In genomic region chr19:39996811-39997594, GRCh38 we compare ENCODE assay signal across 8 cellular contexts. TPM values are rescaled to one million over a fixed set of nuclear protein-coding genes. Genes with fewer than 3 reads are reported as not detected.
DNase-seq lines count a peak whose midpoint lies in the region; ATAC-seq and TF ChIP-seq lines count a peak whose summit lies in the region.

ZNF546 (plus strand) TSS chr19:39997060; CDS start chr19:39998327, 1,267 bp downstream.

- H3K9me3 Mint-ChIP-seq in Calu3 (ENCODE audit: low read depth, unreplicated experiment), result peaks cover 12% of the 10 kb centered on the region

- H3K27me3 ChIP-seq in OCI-LY1 (ENCODE audit: insufficient read depth, low read length), result no peaks in the 10 kb centered on the region

- H3K9ac ChIP-seq in OCI-LY1 (ENCODE audit: low read length), result peak within 1 kb of the TSS; percentile 74

- peaks cover 19% of the 10 kb centered on the region for H3K9me3 ChIP-seq in OCI-LY1 (ENCODE audit: low read length)

- no peaks in the 10 kb centered on the region for H4K20me1 ChIP-seq in OCI-LY1 (ENCODE audit: insufficient read depth, low read length)

- H2AFZ ChIP-seq in OCI-LY1 (ENCODE audit: low read length), result 0 out of 2 replicates have a peak within 1 kb of the TSS, but pooled peaks have one; percentile 37

- H3K27me3 Mint-ChIP-seq in Calu3 (ENCODE audit: unreplicated experiment), result no peaks in the 10 kb centered on the region

- H3K27ac Mint-ChIP-seq in Calu3 (ENCODE audit: unreplicated experiment), result peak within 1 kb of the TSS; percentile 92

- peaks cover 21% of the 10 kb centered on the region for H3K36me3 ChIP-seq in OCI-LY1 (ENCODE audit: insufficient read depth, low read length)

- H3K79me2 ChIP-seq in OCI-LY1 (ENCODE audit: insufficient read depth, low read length), result peaks cover 8% of the 10 kb centered on the region

- H3K4me2 ChIP-seq in OCI-LY1 (ENCODE audit: low read length), result peak within 1 kb of the TSS; percentile 93

- peak within 1 kb of the TSS; percentile 71 for H3K4me3 ChIP-seq in OCI-LY1 (ENCODE audit: low read depth, low read length, poor library complexity, severe bottlenecking)

- H3K4me1 Mint-ChIP-seq in Calu3 (ENCODE audit: low read depth, unreplicated experiment), result peaks cover 18% of the 10 kb centered on the region

- H3K9me2 ChIP-seq in OCI-LY1 (ENCODE audit: low read depth, low read length), result no peaks in the 10 kb centered on the region

- H3K4me3 Mint-ChIP-seq in Calu3 (ENCODE audit: low read depth, unreplicated experiment), result peak within 1 kb of the TSS; percentile 96

- CTCF ChIA-PET in Calu3 (lab: Charles Lee), result interaction anchor here (0.6 to 2.2 kb wide), 2 partner anchors 27 to 1343 kb away, joined by 4 to 11 read pairs; partner anchors contain the start of gene PSMC4

- H3F3A ChIP-seq in OCI-LY1 (ENCODE audit: insufficient read depth, low read length), result no peaks in the 10 kb centered on the region

- H3K27ac ChIP-seq in OCI-LY1 (ENCODE audit: low read depth, low read length, poor library complexity, severe bottlenecking), result peak within 1 kb of the TSS; percentile 75

- ATAC-seq in GM21526 (IDR thresholded peaks at IDR 0.05; ENCODE audit: low FRiP score, unreplicated experiment), result peak; percentile 69

- intact Hi-C loops in Calu3 (cut with micrococcal nuclease; ENCODE audit: unreplicated experiment), result no loop called here

- no TSS peak for BruUV-seq in Calu3 (replicated peaks; lab: Mats Ljungman, UMichigan)

- peaks cover 19% of the 10 kb centered on the region for H3K4me1 ChIP-seq in OCI-LY1 (ENCODE audit: insufficient read depth, low read length, severe bottlenecking)

- peaks cover 13% of the 10 kb centered on the region for H3K36me3 Mint-ChIP-seq in Calu3 (ENCODE audit: insufficient read depth, unreplicated experiment)

- no peak for TF ChIP-seq CTCF in Calu3 (IDR thresholded peaks at IDR 0.05; ENCODE audit: unreplicated experiment)
- TF ChIP-seq CTCF in OCI-LY1 (IDR thresholded peaks at IDR 0.05; ENCODE audit: low read length), result no peak

- peak; percentile 87 for DNase-seq in Calu3
- DNase-seq in HuH-7.5 (ENCODE audit: low spot score), result peak; percentile 75
- peak; percentile 85 for DNase-seq in activated T-cell treated with anti-CD3 and anti-CD28 coated beads for 1 hour (ENCODE audit: low read depth)
- peak; percentile 88 for DNase-seq in epidermal melanocyte (ENCODE audit: insufficient read length, low spot score)
- DNase-seq in midbrain (lab: John Stamatoyannopoulos, UW), result peak; percentile 94
- peak; percentile 88 to 90 for DNase-seq in stimulated activated CD8-positive, alpha-beta memory T cell treated with anti-CD3 and anti-CD28 coated beads, Interleukin-15, amount 100 ng/mL, for 48 hours (ENCODE audit: low read depth in 2 of 2)

RNA-seq across cellular contexts. Expression of gene ZNF546, which starts in this region (rescaled TPM):
- 4.7 and 5.7 TPM in 2 replicates for total RNA-seq in Calu3 (2022)

Comparison
In these comparisons a context has a peak if more than half of its experiments do, and no peak if none do; other contexts are left out.
1. Peak in every context shown above with its lines: DNase-seq, ATAC-seq, H3K4me3 ChIP-seq and H3K27ac ChIP-seq.